In the genomic region with DNA sequence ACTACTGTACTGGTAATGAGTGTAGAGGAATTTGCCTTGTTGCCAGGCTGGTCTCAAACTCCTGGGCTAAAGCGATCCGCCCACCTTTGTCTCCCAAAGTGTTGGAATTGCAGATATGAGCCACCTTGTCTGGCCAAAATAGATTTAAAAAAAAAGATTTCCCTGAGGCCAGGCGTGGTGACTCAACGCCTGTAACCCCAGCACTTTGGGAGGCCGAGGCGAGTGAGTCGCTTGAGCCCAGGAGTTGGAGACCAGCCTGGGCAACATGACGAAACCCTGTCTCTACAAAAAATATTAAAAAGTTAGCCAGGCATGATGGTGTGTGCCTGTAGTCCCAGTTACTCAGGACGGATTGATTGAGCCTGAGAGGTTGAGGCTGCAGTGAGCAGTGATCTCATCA, we compare ENCODE assay signal across 15 cellular contexts.
A peak's percentile ranks its signal among the peaks of the same experiment; 100 is the strongest.
DNase-seq lines count a peak whose midpoint lies in the region; FAIRE-seq and TF ChIP-seq lines count a peak whose summit lies in the region.
"Had no signal": no experiment of that assay in that cellular context is flagged by ENCODE, and none has a peak within 500 bp of the region (broad histone marks: within the 10 kb centered on the region; RNA-seq: fewer than 3 reads in every experiment).

No MANE protein-coding gene starts in this region.

- intact Hi-C loops in posterior vena cava (cut with DNase I) (no loop called here), head of caudate nucleus (cut with DNase I) (no loop called here)

- H2BK120ac ChIP-seq in trophoblast cell (ENCODE audit: insufficient read depth, low read length, poor library complexity), result no peak overlapping the region

- H4K12ac ChIP-seq in trophoblast cell (ENCODE audit: low read depth, low read length), result no peak overlapping the region

- no peak overlapping the region for H3K4me2 ChIP-seq in trophoblast cell (ENCODE audit: low read length)

- H3K4me3 ChIP-seq in epithelial cell of esophagus (ENCODE audit: low read length) (no peak overlapping the region), trophoblast cell (ENCODE audit: low read depth, low read length) (no peak overlapping the region)
- H3K4me3 ChIP-seq: mucosa of descending colon had no signal

- no peak overlapping the region for H2BK5ac ChIP-seq in trophoblast cell (ENCODE audit: low read depth, low read length, poor library complexity)

- H3K27me3 ChIP-seq in trophoblast cell (ENCODE audit: insufficient read depth, low read length), result no peaks in the 10 kb centered on the region

- H4K91ac ChIP-seq in trophoblast cell (ENCODE audit: low read depth, low read length), result no peak overlapping the region

- H3K18ac ChIP-seq in trophoblast cell (ENCODE audit: low read length), result no peak overlapping the region

- peaks cover 0 to 6% of the 10 kb centered on the region in 2 experiments for H3K4me1 ChIP-seq in trophoblast cell (ENCODE audit: control insufficient read depth in 1 of 2, insufficient read depth in 2 of 2, low read length in 2 of 2)

- no peaks in the 10 kb centered on the region for H3K79me2 ChIP-seq in trophoblast cell (ENCODE audit: control insufficient read depth, insufficient read depth, low read length, poor library complexity)

- no peaks in the 10 kb centered on the region for H3K79me1 ChIP-seq in trophoblast cell (ENCODE audit: low read length)

- H2AK5ac ChIP-seq in trophoblast cell (ENCODE audit: low read length), result no peak overlapping the region

- H4K8ac ChIP-seq in trophoblast cell (ENCODE audit: low read depth, low read length), result no peak overlapping the region

- DNase-seq in GOT3 (lab: John Stamatoyannopoulos, UW) (peak; percentile 14), RCC 7860 (ENCODE audit: low spot score) (peak; percentile 62), epithelial cell of esophagus (ENCODE audit: low read depth) (peak; percentile 84), trophoblast cell (peak; percentile 40 to 53), posterior vena cava (ENCODE audit: low spot score) (no peak), head of caudate nucleus (no peak), NCI-H2196 treated with DMSO at 0.1 percent for 48 hours (lab: John Stamatoyannopoulos, UW; ENCODE audit: unreplicated experiment) (no peak), HuH-7.5 (ENCODE audit: low spot score) (no peak)
- DNase-seq: activated CD8-positive, alpha-beta memory T cell treated with anti-CD3 and anti-CD28 coated beads for 24 hours; activated naive CD4-positive, alpha-beta T cell treated with anti-CD3 and anti-CD28 coated beads, Interleukin-2, amount 50 U/mL, for 16 hours; mucosa of descending colon; NCI-H2029; T-helper 1 cell had no signal

- H3K14ac ChIP-seq in trophoblast cell (ENCODE audit: low read length), result no peak overlapping the region

- no peak overlapping the region for H2BK12ac ChIP-seq in trophoblast cell (ENCODE audit: low read length)

- TF ChIP-seq CTCF in epithelial cell of esophagus (IDR thresholded peaks at IDR 0.05; ENCODE audit: insufficient read depth, low read depth, low read length, missing control alignments), result no peak

- peak; percentile 46 for FAIRE-seq in RCC 7860 (lab: Jason Lieb, UNC)
- FAIRE-seq: H1, HepG2 had no signal

- H3K9me3 ChIP-seq in trophoblast cell (ENCODE audit: insufficient read depth, low read depth, low read length), result no peaks in the 10 kb centered on the region

- no peak overlapping the region for H3K27ac ChIP-seq in trophoblast cell (ENCODE audit: low read depth, low read length)

- no peak overlapping the region for H3K4ac ChIP-seq in trophoblast cell (ENCODE audit: low read depth, low read length)

- H2AFZ ChIP-seq in trophoblast cell (ENCODE audit: insufficient read depth, low read length, poor library complexity), result no peak overlapping the region

- peaks cover 0 to 1% of the 10 kb centered on the region in 2 experiments for H3K36me3 ChIP-seq in trophoblast cell (ENCODE audit: control insufficient read depth in 1 of 2, insufficient read depth in 2 of 2, low read length in 2 of 2)

- no CpG with 5 or more reads among the region's 9 CpGs for WGBS in trophoblast cell (ENCODE audit: extremely low coverage, insufficient coverage, insufficient read length)

- H3K23ac ChIP-seq in trophoblast cell (ENCODE audit: low read length), result no peak overlapping the region

- no peak overlapping the region for H3K9ac ChIP-seq in trophoblast cell (ENCODE audit: low read length)

Comparison
In these comparisons a context has a peak if more than half of its experiments do, and no peak if none do; other contexts are left out.
1. DNase-seq: peak in GOT3 (single experiment), RCC 7860 (single experiment), epithelial cell of esophagus (single experiment) and trophoblast cell (2 of 2); none in posterior vena cava (single experiment), head of caudate nucleus (0 of 42), NCI-H2196 treated with DMSO at 0.1 percent for 48 hours (single experiment) and HuH-7.5 (single experiment).